8 cellular contexts compared by ENCODE assay signal in genomic region chr7:20330797-20331230, GRCh38. TPM values are rescaled to one million over a fixed set of nuclear protein-coding genes. Genes with fewer than 3 reads are reported as not detected.
DNase-seq lines count a peak whose midpoint lies in the region; ATAC-seq lines count a peak whose summit lies in the region.

Gene ITGB8, plus strand, starts transcription at chr7:20330900. Its CDS starts 907 bp downstream, at chr7:20331807.

- H3K4me1 Mint-ChIP-seq in activated CD4-positive, alpha-beta T cell treated with anti-CD3 and anti-CD28 coated beads, Interleukin-2, amount 10 ng/mL, durations not matched to agents 7 days and 5 days = peaks cover 21% of the 10 kb centered on the region
- peaks cover 22% of the 10 kb centered on the region for H3K4me1 Mint-ChIP-seq in activated naive CD8-positive, alpha-beta T cell (ENCODE audit: low read depth)

- no peaks in the 10 kb centered on the region for H3K36me3 Mint-ChIP-seq in activated CD4-positive, alpha-beta T cell treated with anti-CD3 and anti-CD28 coated beads, Interleukin-2, amount 10 ng/mL, durations not matched to agents 7 days and 5 days (ENCODE audit: low read depth)
- H3K36me3 Mint-ChIP-seq in activated naive CD8-positive, alpha-beta T cell = no peaks in the 10 kb centered on the region

- no peak within 1 kb of the TSS for H3K27ac Mint-ChIP-seq in activated CD4-positive, alpha-beta T cell treated with anti-CD3 and anti-CD28 coated beads, Interleukin-2, amount 10 ng/mL, durations not matched to agents 7 days and 5 days
- peak within 1 kb of the TSS; percentile 54 for H3K27ac Mint-ChIP-seq in activated naive CD8-positive, alpha-beta T cell

- CTCF ChIA-PET in activated CD4-positive, alpha-beta T cell treated with anti-CD3 and anti-CD28 coated beads, Interleukin-2, amount 10 ng/mL, durations not matched to agents 7 days and 5 days (lab: Charles Lee) = no interaction called here

- peak; percentile 58 for ATAC-seq in left ventricle myocardium superior

- peaks cover 63% of the 10 kb centered on the region for H3K27me3 Mint-ChIP-seq in activated CD4-positive, alpha-beta T cell treated with anti-CD3 and anti-CD28 coated beads, Interleukin-2, amount 10 ng/mL, durations not matched to agents 7 days and 5 days
- H3K27me3 Mint-ChIP-seq in activated naive CD8-positive, alpha-beta T cell = peaks cover 38% of the 10 kb centered on the region

- POLR2A ChIA-PET in activated CD4-positive, alpha-beta T cell treated with anti-CD3 and anti-CD28 coated beads, Interleukin-2, amount 10 ng/mL, durations not matched to agents 7 days and 5 days (lab: Charles Lee) = no interaction called here

- no peaks in the 10 kb centered on the region for H3K9me3 Mint-ChIP-seq in activated CD4-positive, alpha-beta T cell treated with anti-CD3 and anti-CD28 coated beads, Interleukin-2, amount 10 ng/mL, durations not matched to agents 7 days and 5 days
- no peaks in the 10 kb centered on the region for H3K9me3 Mint-ChIP-seq in activated naive CD8-positive, alpha-beta T cell (ENCODE audit: low read depth)

- peak; percentile 6 for DNase-seq in activated CD4-positive, alpha-beta T cell treated with anti-CD3 and anti-CD28 coated beads, Interleukin-2, amount 10 ng/mL, durations not matched to agents 7 days and 5 days
- DNase-seq in activated CD4-positive, alpha-beta T cell treated with anti-CD3 and anti-CD28 coated beads for 1 hour = no peak
- DNase-seq in GOT3 (lab: John Stamatoyannopoulos, UW) (peak; percentile 93), LHCN-M2 (ENCODE audit: low read depth) (peak; percentile 58), left ventricle myocardium superior (peak; percentile 55), renal cortical epithelial cell (ENCODE audit: low read depth) (no peak), cerebellar nuclear complex (lab: John Stamatoyannopoulos, UW) (no peak)

- peak within 1 kb of the TSS; percentile 64 for H3K4me3 Mint-ChIP-seq in activated CD4-positive, alpha-beta T cell treated with anti-CD3 and anti-CD28 coated beads, Interleukin-2, amount 10 ng/mL, durations not matched to agents 7 days and 5 days
- H3K4me3 Mint-ChIP-seq in activated naive CD8-positive, alpha-beta T cell = peak within 1 kb of the TSS; percentile 87

- intact Hi-C loops in left ventricle myocardium superior (cut with micrococcal nuclease) = no loop called here

RNA-seq across cellular contexts. Expression of gene ITGB8, which starts in this region (rescaled TPM):
- not detected for total RNA-seq in activated CD4-positive, alpha-beta T cell treated with anti-CD3 and anti-CD28 coated beads, Interleukin-2, amount 10 ng/mL, durations not matched to agents 7 days and 5 days
- total RNA-seq in LHCN-M2 (2014; rRNA removed) (4.6 and 7.2 TPM in 2 replicates), left ventricle myocardium superior (4.8 TPM), renal cortical epithelial cell (257 and 399 TPM in 2 replicates)
- 0.75 TPM for polyA plus RNA-seq in LHCN-M2 (2012)

Comparison
In these comparisons a context has a peak if more than half of its experiments do, and no peak if none do; other contexts are left out.
1. RNA of gene ITGB8 (total RNA-seq): 257 to 399 TPM in renal cortical epithelial cell; 4.6 to 7.2 TPM in LHCN-M2, 4.8 TPM in left ventricle myocardium superior (single experiment) and not detected in activated CD4-positive, alpha-beta T cell treated with anti-CD3 and anti-CD28 coated beads, Interleukin-2, amount 10 ng/mL, durations not matched to agents 7 days and 5 days; every median in the first group is over 10 times any median in the second.
2. Peak in DNase-seq in activated CD4-positive, alpha-beta T cell treated with anti-CD3 and anti-CD28 coated beads, Interleukin-2, amount 10 ng/mL, durations not matched to agents 7 days and 5 days; RNA of the gene not detected or under 1 TPM.
3. DNase-seq: peak in GOT3 (single experiment), LHCN-M2 (single experiment) and left ventricle myocardium superior (single experiment); none in activated CD4-positive, alpha-beta T cell treated with anti-CD3 and anti-CD28 coated beads for 1 hour (single experiment), renal cortical epithelial cell (single experiment) and cerebellar nuclear complex (0 of 2).